ENCODE assay signal across 21 cellular contexts in the genomic region with DNA sequence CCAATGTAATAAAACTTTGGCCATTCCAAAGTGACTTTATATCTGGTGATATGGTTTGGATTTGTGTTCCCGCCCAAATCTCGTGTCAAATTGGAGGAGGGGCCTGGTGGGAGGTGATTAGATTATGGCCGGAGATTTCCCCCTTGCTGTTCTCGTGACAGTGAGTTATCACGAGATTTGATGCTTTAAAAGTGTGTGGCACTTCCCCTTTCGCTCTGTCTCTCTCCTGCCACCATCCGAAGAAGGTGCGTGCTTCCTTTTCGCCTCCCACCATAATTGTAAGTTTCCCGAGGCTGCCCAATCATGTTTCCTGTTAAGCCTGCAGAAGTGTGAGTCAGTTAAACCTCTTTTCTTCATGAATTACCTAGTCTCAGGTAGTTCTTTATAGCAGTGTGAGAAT. TPM values are rescaled to one million over a fixed set of nuclear protein-coding genes. Genes with fewer than 3 reads are reported as not detected.
"Had no signal": no experiment of that assay in that cellular context is flagged by ENCODE, and none has a peak within 500 bp of the region (broad histone marks: within the 10 kb centered on the region; RNA-seq: fewer than 3 reads in every experiment).

No MANE protein-coding gene starts in this region.

- H3K4me3 Mint-ChIP-seq: activated naive CD8-positive, alpha-beta T cell; activated T-cell treated with anti-CD3 and anti-CD28 coated beads, Interleukin-2, amount 50 U/mL, for 4 hours; nephron progenitor cell; WTC11 had no signal

- H3K27ac ChIP-seq: pancreas, psoas muscle, spleen, tibial artery had no signal

- DNase-seq: activated CD4-positive, alpha-beta T cell treated with anti-CD3 and anti-CD28 coated beads, Interleukin-2, amount 50 U/mL, for 48 hours; activated CD8-positive, alpha-beta memory T cell treated with anti-CD3 and anti-CD28 coated beads, Interleukin-2, amount 50 U/mL, for 48 hours; activated naive CD4-positive, alpha-beta T cell; activated T-cell treated with anti-CD3 and anti-CD28 coated beads, Interleukin-2, amount 50 U/mL, for 4 hours; cerebellar nuclear complex; cortex of kidney; heart left ventricle; nephron progenitor cell; pancreas; psoas muscle; spleen; stimulated activated CD4-positive, alpha-beta T cell treated with anti-CD3 and anti-CD28 coated beads, Interleukin-4, amount 100 ng/mL, for 1 hour; stimulated activated naive CD4-positive, alpha-beta T cell; T-helper 9 cell; tibial artery had no signal

- H3K27ac Mint-ChIP-seq: activated naive CD8-positive, alpha-beta T cell; activated T-helper 2 cell treated with anti-CD3 and anti-CD28 coated beads, Interferon-gamma antibody, Interleukin-2, Interleukin-4, amounts not matched to agents 10 μg/mL and 5 μg/mL and 100 μg/mL, durations not matched to agents 14 hours and 24 hours and 36 hours; nephron progenitor cell; WTC11 had no signal

- H3K36me3 ChIP-seq: heart left ventricle, pancreas, right atrium auricular region, spleen, tibial artery had no signal

- H3K27me3 ChIP-seq: pancreas, right atrium auricular region, spleen, tibial artery had no signal

- H3K4me1 ChIP-seq: heart left ventricle, pancreas, psoas muscle, right atrium auricular region, spleen had no signal

- H3K36me3 Mint-ChIP-seq: activated naive CD8-positive, alpha-beta T cell; WTC11 had no signal

- H3K4me1 Mint-ChIP-seq: nephron progenitor cell, WTC11 had no signal

- H3K9me3 Mint-ChIP-seq: activated T-cell treated with anti-CD3 and anti-CD28 coated beads, Interleukin-2, amount 50 U/mL, for 4 hours; activated T-helper 2 cell treated with anti-CD3 and anti-CD28 coated beads, Interferon-gamma antibody, Interleukin-2, Interleukin-4, amounts not matched to agents 10 μg/mL and 5 μg/mL and 100 μg/mL, durations not matched to agents 14 hours and 24 hours and 36 hours; WTC11 had no signal

- H3K4me3 ChIP-seq: heart left ventricle, pancreas, psoas muscle, right atrium auricular region, spleen, tibial artery had no signal

- H3K9me3 ChIP-seq: heart left ventricle, pancreas, psoas muscle, right atrium auricular region, spleen, tibial artery had no signal

RNA-seq across cellular contexts. Expression of a gene that starts 9.3 kb away (rescaled TPM):
- total RNA-seq: activated CD8-positive, alpha-beta memory T cell treated with anti-CD3 and anti-CD28 coated beads for 36 hours; activated T-cell treated with anti-CD3 and anti-CD28 coated beads, Interleukin-2, amount 50 U/mL, for 4 hours; activated T-helper 2 cell treated with anti-CD3 and anti-CD28 coated beads, Interferon-gamma antibody, Interleukin-2, Interleukin-4, amounts not matched to agents 10 μg/mL and 5 μg/mL and 100 μg/mL, durations not matched to agents 14 hours and 24 hours and 36 hours; T-helper 1 cell treated with Interleukin-12 subunit alpha and Interleukin-12 subunit beta and Interleukin-4 antibody, amounts not matched to agents 30 ng/mL and 1 ng/mL, for 36 hours had no signal

RNA-seq across cellular contexts. Expression of a gene that starts 26.9 kb away (rescaled TPM):
- total RNA-seq: activated CD8-positive, alpha-beta memory T cell treated with anti-CD3 and anti-CD28 coated beads for 36 hours; activated T-helper 2 cell treated with anti-CD3 and anti-CD28 coated beads, Interferon-gamma antibody, Interleukin-2, Interleukin-4, amounts not matched to agents 10 μg/mL and 5 μg/mL and 100 μg/mL, durations not matched to agents 14 hours and 24 hours and 36 hours; T-helper 1 cell treated with Interleukin-12 subunit alpha and Interleukin-12 subunit beta and Interleukin-4 antibody, amounts not matched to agents 30 ng/mL and 1 ng/mL, for 36 hours had no signal
